Comparison of ENCODE assay signal across 22 cellular contexts in genomic region chr2:53209679-53210473, GRCh38.
"Had no signal": no experiment of that assay in that cellular context is flagged by ENCODE, and none has a peak within 500 bp of the region (broad histone marks: within the 10 kb centered on the region; RNA-seq: fewer than 3 reads in every experiment).

No MANE protein-coding gene starts in this region.

- H3K4me3 ChIP-seq: esophagus squamous epithelium, gastrocnemius medialis, lung, ovary, thyroid gland, upper lobe of right lung had no signal

- H3K9me3 ChIP-seq: esophagus squamous epithelium, gastrocnemius medialis, ovary, thyroid gland, upper lobe of right lung had no signal

- H3K36me3 ChIP-seq: brain microvascular endothelial cell, esophagus squamous epithelium, gastrocnemius medialis, ovary, thyroid gland, upper lobe of right lung had no signal

- H3K27ac Mint-ChIP-seq: activated CD8-positive, alpha-beta T cell treated with anti-CD3 and anti-CD28 coated beads, Interleukin-2, amount 10 ng/mL, durations not matched to agents 7 days and 5 days; activated naive CD4-positive, alpha-beta T cell treated with anti-CD3 and anti-CD28 coated beads, Interleukin-2, amount 50 U/mL, for 72 hours; activated T-helper 1 cell treated with anti-CD3 and anti-CD28 coated beads, Interleukin-12 subunit alpha, Interleukin-12 subunit beta, Interleukin-2, Interleukin-4 antibody, amounts not matched to agents 30 ng/mL and 10 ng/mL and 1 ng/mL, durations not matched to agents 14 hours and 24 hours and 36 hours; naive thymus-derived CD8-positive, alpha-beta T cell; stimulated activated naive CD8-positive, alpha-beta T cell treated with anti-CD3 and anti-CD28 coated beads, Interleukin-15, Interleukin-2, amounts not matched to agents 100 ng/mL and 50 ng/mL, for 24 hours had no signal

- H3K27me3 ChIP-seq: brain microvascular endothelial cell, esophagus squamous epithelium, gastrocnemius medialis, ovary, thyroid gland, upper lobe of right lung had no signal

- H3K27me3 Mint-ChIP-seq: central memory CD8-positive, alpha-beta T cell; naive thymus-derived CD8-positive, alpha-beta T cell; stimulated activated naive CD8-positive, alpha-beta T cell treated with anti-CD3 and anti-CD28 coated beads, Interleukin-15, Interleukin-2, amounts not matched to agents 100 ng/mL and 50 ng/mL, for 24 hours had no signal

- H3K4me3 Mint-ChIP-seq: activated CD8-positive, alpha-beta T cell treated with anti-CD3 and anti-CD28 coated beads, Interleukin-2, amount 10 ng/mL, durations not matched to agents 7 days and 5 days; activated T-helper 1 cell treated with anti-CD3 and anti-CD28 coated beads, Interleukin-12 subunit alpha, Interleukin-12 subunit beta, Interleukin-2, Interleukin-4 antibody, amounts not matched to agents 30 ng/mL and 10 ng/mL and 1 ng/mL, durations not matched to agents 14 hours and 24 hours and 36 hours; central memory CD8-positive, alpha-beta T cell; naive thymus-derived CD8-positive, alpha-beta T cell; stimulated activated naive CD8-positive, alpha-beta T cell treated with anti-CD3 and anti-CD28 coated beads, Interleukin-15, Interleukin-2, amounts not matched to agents 100 ng/mL and 50 ng/mL, for 24 hours had no signal

- DNase-seq: activated CD4-positive, alpha-beta T cell treated with anti-CD3 and anti-CD28 coated beads for 1 hour; activated CD4-positive, alpha-beta T cell treated with anti-CD3 and anti-CD28 coated beads, Interleukin-2, amount 50 U/mL, for 1 hour; activated CD8-positive, alpha-beta T cell treated with anti-CD3 and anti-CD28 coated beads, Interleukin-2, amount 10 ng/mL, durations not matched to agents 7 days and 5 days; activated gamma-delta T cell treated with Interleukin-2 at 50 U/mL for 16 hours; aorta; brain microvascular endothelial cell; effector memory CD4-positive, alpha-beta T cell; esophagus squamous epithelium; gastrocnemius medialis; naive thymus-derived CD8-positive, alpha-beta T cell; ovary; right cardiac atrium; stimulated activated CD4-positive, alpha-beta T cell treated with anti-CD3 and anti-CD28 coated beads, Interleukin-12 subunit alpha, Interleukin-12 subunit beta, amount 100 ng/mL, for 4 hours; substantia nigra; T-helper 1 cell; thyroid gland; upper lobe of right lung had no signal

- ATAC-seq: activated CD8-positive, alpha-beta T cell treated with anti-CD3 and anti-CD28 coated beads, Interleukin-2, amount 10 ng/mL, durations not matched to agents 7 days and 5 days; activated naive CD4-positive, alpha-beta T cell treated with anti-CD3 and anti-CD28 coated beads, Interleukin-2, amount 50 U/mL, for 72 hours; gastrocnemius medialis; naive thymus-derived CD8-positive, alpha-beta T cell; upper lobe of right lung had no signal

- H3K27ac ChIP-seq: brain microvascular endothelial cell, esophagus squamous epithelium, gastrocnemius medialis, ovary, thyroid gland, upper lobe of right lung had no signal

- H3K4me1 ChIP-seq: esophagus squamous epithelium, gastrocnemius medialis, thyroid gland, upper lobe of right lung had no signal

- H3K4me1 Mint-ChIP-seq: central memory CD8-positive, alpha-beta T cell; naive thymus-derived CD8-positive, alpha-beta T cell had no signal
